ENCODE assay signal across 8 cellular contexts in genomic region chr7:151057038-151057736, GRCh38. TPM values are rescaled to one million over a fixed set of nuclear protein-coding genes. Genes with fewer than 3 reads are reported as not detected.
DNase-seq lines count a peak whose midpoint lies in the region; ATAC-seq and TF ChIP-seq lines count a peak whose summit lies in the region.

No MANE protein-coding gene starts in this region.

- peak overlapping the region; percentile 65 for H3K27ac Mint-ChIP-seq in activated naive CD4-positive, alpha-beta T cell treated with anti-CD3 and anti-CD28 coated beads, Interleukin-2, amount 50 U/mL, for 24 hours

- H3K27me3 Mint-ChIP-seq in activated naive CD4-positive, alpha-beta T cell treated with anti-CD3 and anti-CD28 coated beads, Interleukin-2, amount 50 U/mL, for 24 hours: no peaks in the 10 kb centered on the region

- intact Hi-C loops in gastrocnemius medialis (cut with DNase I; ENCODE audit: low total_unique reads): loop anchor here (5.0 kb wide), 1 partner anchor 1700 kb away; the partner anchor contains the start of gene ACTR3B

- H3K27me3 ChIP-seq in SJSA1 (replicated peaks) (no peaks in the 10 kb centered on the region), gastrocnemius medialis (no peaks in the 10 kb centered on the region)

- H3K9me3 Mint-ChIP-seq in activated naive CD4-positive, alpha-beta T cell treated with anti-CD3 and anti-CD28 coated beads, Interleukin-2, amount 50 U/mL, for 24 hours: no peaks in the 10 kb centered on the region

- peaks cover 38% of the 10 kb centered on the region for H3K4me1 Mint-ChIP-seq in activated naive CD4-positive, alpha-beta T cell treated with anti-CD3 and anti-CD28 coated beads, Interleukin-2, amount 50 U/mL, for 24 hours

- H3K4me3 ChIP-seq in SJSA1 (peak overlapping the region; percentile 47), foreskin fibroblast (ENCODE audit: low read depth in 1 of 2, low read length in 2 of 2) (peak overlapping the region; percentile 64 to 87), gastrocnemius medialis (peak overlapping the region; percentile 71 to 92 (median 82))

- H3K4me1 ChIP-seq in SJSA1 (replicated peaks) (peaks cover 33% of the 10 kb centered on the region), gastrocnemius medialis (peaks cover 22 to 37% of the 10 kb centered on the region in 2 donors)

- no peak for TF ChIP-seq POLR2A in gastrocnemius medialis (IDR thresholded peaks at IDR 0.05)

- ATAC-seq in HG02981 (IDR thresholded peaks at IDR 0.05; ENCODE audit: unreplicated experiment) (peak; percentile 12), gastrocnemius medialis (peak; percentile 7 to 9)

- no peaks in the 10 kb centered on the region for H3K36me3 Mint-ChIP-seq in activated naive CD4-positive, alpha-beta T cell treated with anti-CD3 and anti-CD28 coated beads, Interleukin-2, amount 50 U/mL, for 24 hours

- H3K36me3 ChIP-seq in SJSA1: peaks cover 5% of the 10 kb centered on the region
- no peaks in the 10 kb centered on the region for H3K36me3 ChIP-seq in gastrocnemius medialis

- TF ChIP-seq CTCF in foreskin fibroblast (IDR thresholded peaks at IDR 0.05; ENCODE audit: low read depth, low read length) (no peak), gastrocnemius medialis (IDR thresholded peaks at IDR 0.05 in 4 of 5, conservative IDR thresholded peaks at IDR 0.05 in 1 of 5) (no peak)

- DNase-seq in activated naive CD4-positive, alpha-beta T cell treated with Interleukin-2 at 50 U/mL for 16 hours: no peak
- no peak for DNase-seq in SJSA1 (ENCODE audit: low read depth in 1 of 2, low spot score in 2 of 2)
- DNase-seq in foreskin fibroblast: no peak
- no peak for DNase-seq in gastrocnemius medialis
- no peak for DNase-seq in COLO829 (ENCODE audit: low spot score)
- no peak for DNase-seq in occipital lobe (lab: John Stamatoyannopoulos, UW)

- H3K4me3 Mint-ChIP-seq in activated naive CD4-positive, alpha-beta T cell treated with anti-CD3 and anti-CD28 coated beads, Interleukin-2, amount 50 U/mL, for 24 hours: peak overlapping the region; percentile 95

- H3K9me3 ChIP-seq in SJSA1 (replicated peaks) (no peaks in the 10 kb centered on the region), gastrocnemius medialis (no peaks in the 10 kb centered on the region)

- in situ Hi-C loops in gastrocnemius medialis (cut with MboI; ENCODE audit: low sequenced_read_pairs in 4 of 4): no loop called here

- H3K27ac ChIP-seq in SJSA1: no peak overlapping the region
- H3K27ac ChIP-seq in gastrocnemius medialis: peak overlapping the region; percentile 72 to 99 (median 95)

RNA-seq across cellular contexts. Expression of gene CDK5, which starts 0.5 kb away (rescaled TPM):
- 23.7 and 29.3 TPM in 2 replicates for total RNA-seq in SJSA1 (2014; rRNA removed; shearing (Covaris generic))
- 10 to 100 TPM in 1 of 4 donors, 1 to 10 TPM in 3; 3.7 to 10.7 (median 5.9) TPM for total RNA-seq in gastrocnemius medialis
- 37.3 TPM for total RNA-seq in occipital lobe

RNA-seq across cellular contexts. Expression of gene SLC4A2, which starts 2.2 kb away (rescaled TPM):
- 95.5 and 100 TPM in 2 replicates for total RNA-seq in SJSA1 (2014; rRNA removed; shearing (Covaris generic))
- 10 to 100 TPM; 27.5 to 39.6 (median 33.0) TPM for total RNA-seq in gastrocnemius medialis
- total RNA-seq in occipital lobe: 13.7 TPM

RNA-seq across cellular contexts. Expression of gene ASIC3, which starts 8.9 kb away (rescaled TPM):
- total RNA-seq in SJSA1 (2014; rRNA removed; shearing (Covaris generic)): not detected in 2 replicates
- total RNA-seq in gastrocnemius medialis (10 to 100 TPM in 1 of 4 donors, 1 to 10 TPM in 2, under 1 TPM in 1; 0.72 to 11.0 (median 2.5) TPM), occipital lobe (0.62 TPM)

RNA-seq across cellular contexts. Expression of gene FASTK, which starts 23.4 kb away (rescaled TPM):
- 104 and 120 TPM in 2 replicates for total RNA-seq in SJSA1 (2014; rRNA removed; shearing (Covaris generic))
- total RNA-seq in gastrocnemius medialis (100 to 1,000 TPM; 108 to 181 (median 141) TPM), occipital lobe (30.7 TPM)

RNA-seq across cellular contexts. Expression of gene TMUB1, which starts 26.1 kb away (rescaled TPM):
- total RNA-seq in SJSA1 (2014; rRNA removed; shearing (Covaris generic)): 32.5 and 34.5 TPM in 2 replicates
- 100 to 1,000 TPM in 2 of 4 donors, 10 to 100 TPM in 2; 55.5 to 137 (median 97.4) TPM for total RNA-seq in gastrocnemius medialis
- total RNA-seq in occipital lobe: 9.7 TPM
